Comparison of ENCODE assay signal across 8 cellular contexts in the genomic region with DNA sequence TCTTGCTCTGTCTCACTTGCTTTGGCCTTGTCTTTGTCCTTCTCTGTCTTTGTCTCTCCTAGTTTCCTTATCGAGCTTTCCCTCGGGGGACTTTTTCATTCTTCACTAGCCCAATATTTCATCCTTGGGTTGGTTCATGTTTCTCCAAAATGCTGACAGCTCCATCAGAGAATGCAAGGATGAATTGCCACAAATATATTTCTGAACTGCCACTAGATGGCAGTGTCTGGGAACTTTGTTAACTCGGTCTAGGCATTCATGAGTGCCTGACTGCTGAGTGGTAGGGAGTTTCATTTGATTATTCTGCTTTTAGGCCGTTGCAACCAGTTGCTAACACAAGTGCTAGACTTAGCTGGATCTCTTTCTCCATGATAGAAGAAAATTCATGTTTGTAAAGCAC.
DNase-seq lines count a peak whose midpoint lies in the region; ATAC-seq and TF ChIP-seq lines count a peak whose summit lies in the region.

No MANE protein-coding gene starts in this region.

- ATAC-seq in GM18870 (IDR thresholded peaks at IDR 0.05; ENCODE audit: unreplicated experiment) (peak; percentile 90), HG02610 (IDR thresholded peaks at IDR 0.05; ENCODE audit: unreplicated experiment) (no peak), GM21737 (IDR thresholded peaks at IDR 0.05; ENCODE audit: unreplicated experiment) (no peak)

- no peak overlapping the region for H3K4me3 ChIP-seq in AG09309 (ENCODE audit: control insufficient read depth, low read depth, low read length)

- peak; percentile 60 for TF ChIP-seq CTCF in AG09309 (IDR thresholded peaks at IDR 0.05; ENCODE audit: control insufficient read depth, insufficient read depth, low read depth, low read length, missing control alignments)

- DNase-seq in AG09309 (ENCODE audit: low read depth) (peak; percentile 37), HuH-7 (ENCODE audit: low spot score) (peak; percentile 42), astrocyte of the hippocampus (ENCODE audit: low read depth, low spot score) (peak; percentile 64), iPS DF 4.7 (ENCODE audit: extremely low read depth, low spot score) (peak; percentile 19)
- DNase-seq in stimulated activated CD4-positive, alpha-beta T cell treated with anti-CD3 and anti-CD28 coated beads, Interleukin-4, amount 100 ng/mL, for 24 hours, result peak; percentile 16
